Comparison of ENCODE assay signal across 1 cellular context in the genomic region with DNA sequence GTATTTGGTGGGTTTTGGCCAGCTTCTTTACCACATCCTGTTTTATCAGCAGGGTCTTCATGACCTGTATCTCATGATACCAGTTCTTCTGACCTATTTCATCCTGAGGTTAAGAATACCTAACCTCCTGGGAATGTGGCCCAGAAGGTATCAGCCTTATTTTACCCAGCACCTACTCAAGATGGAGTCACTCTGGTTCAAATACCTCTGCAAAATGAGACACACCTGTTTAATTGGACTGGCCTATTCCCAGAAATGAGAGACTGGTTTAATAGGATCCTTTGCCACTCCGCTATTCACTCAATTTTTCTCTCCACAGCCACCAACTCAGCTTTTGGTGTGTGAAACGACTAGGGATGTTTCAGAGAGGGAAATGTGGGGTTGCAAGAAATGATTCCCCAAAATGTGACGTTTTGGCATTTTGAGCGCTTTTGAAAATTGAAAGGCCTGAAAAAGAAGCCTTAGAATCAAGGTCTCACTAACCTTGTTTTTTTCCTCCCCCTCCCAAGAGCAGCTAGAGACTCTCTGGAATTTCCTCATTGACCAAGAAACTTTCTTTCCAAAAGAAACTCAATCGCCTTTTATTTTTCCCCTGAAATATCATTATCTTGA.
TF ChIP-seq lines count a peak whose summit lies in the region.

No MANE protein-coding gene starts in this region.

TF ChIP-seq in H1, 55 proteins besides CTCF, POLR2A, EP300 and RAD21:
- no peak for TF ChIP-seq CEBPB (IDR thresholded peaks at IDR 0.05; ENCODE audit: low read depth, low read length)
- no peak for TF ChIP-seq RBBP5 (IDR thresholded peaks at IDR 0.05; ENCODE audit: borderline replicate concordance, low read depth, low read length)
- TF ChIP-seq MAFK (IDR thresholded peaks at IDR 0.05; ENCODE audit: low read depth, low read length): no peak
- no peak for TF ChIP-seq BCL11A (IDR thresholded peaks at IDR 0.05; ENCODE audit: low read depth in 2 of 2, low read length in 2 of 2)
- TF ChIP-seq CREB1 (IDR thresholded peaks at IDR 0.05): no peak
- no peak for TF ChIP-seq KDM5A (IDR thresholded peaks at IDR 0.05; ENCODE audit: low read length)
- no peak for TF ChIP-seq SRF (IDR thresholded peaks at IDR 0.05; ENCODE audit: low read depth, low read length)
- TF ChIP-seq EGR1 (IDR thresholded peaks at IDR 0.05; ENCODE audit: borderline replicate concordance, low read depth, low read length): no peak
- no peak for TF ChIP-seq ASH2L (IDR thresholded peaks at IDR 0.05; ENCODE audit: low read length)
- TF ChIP-seq, protein P1, sequence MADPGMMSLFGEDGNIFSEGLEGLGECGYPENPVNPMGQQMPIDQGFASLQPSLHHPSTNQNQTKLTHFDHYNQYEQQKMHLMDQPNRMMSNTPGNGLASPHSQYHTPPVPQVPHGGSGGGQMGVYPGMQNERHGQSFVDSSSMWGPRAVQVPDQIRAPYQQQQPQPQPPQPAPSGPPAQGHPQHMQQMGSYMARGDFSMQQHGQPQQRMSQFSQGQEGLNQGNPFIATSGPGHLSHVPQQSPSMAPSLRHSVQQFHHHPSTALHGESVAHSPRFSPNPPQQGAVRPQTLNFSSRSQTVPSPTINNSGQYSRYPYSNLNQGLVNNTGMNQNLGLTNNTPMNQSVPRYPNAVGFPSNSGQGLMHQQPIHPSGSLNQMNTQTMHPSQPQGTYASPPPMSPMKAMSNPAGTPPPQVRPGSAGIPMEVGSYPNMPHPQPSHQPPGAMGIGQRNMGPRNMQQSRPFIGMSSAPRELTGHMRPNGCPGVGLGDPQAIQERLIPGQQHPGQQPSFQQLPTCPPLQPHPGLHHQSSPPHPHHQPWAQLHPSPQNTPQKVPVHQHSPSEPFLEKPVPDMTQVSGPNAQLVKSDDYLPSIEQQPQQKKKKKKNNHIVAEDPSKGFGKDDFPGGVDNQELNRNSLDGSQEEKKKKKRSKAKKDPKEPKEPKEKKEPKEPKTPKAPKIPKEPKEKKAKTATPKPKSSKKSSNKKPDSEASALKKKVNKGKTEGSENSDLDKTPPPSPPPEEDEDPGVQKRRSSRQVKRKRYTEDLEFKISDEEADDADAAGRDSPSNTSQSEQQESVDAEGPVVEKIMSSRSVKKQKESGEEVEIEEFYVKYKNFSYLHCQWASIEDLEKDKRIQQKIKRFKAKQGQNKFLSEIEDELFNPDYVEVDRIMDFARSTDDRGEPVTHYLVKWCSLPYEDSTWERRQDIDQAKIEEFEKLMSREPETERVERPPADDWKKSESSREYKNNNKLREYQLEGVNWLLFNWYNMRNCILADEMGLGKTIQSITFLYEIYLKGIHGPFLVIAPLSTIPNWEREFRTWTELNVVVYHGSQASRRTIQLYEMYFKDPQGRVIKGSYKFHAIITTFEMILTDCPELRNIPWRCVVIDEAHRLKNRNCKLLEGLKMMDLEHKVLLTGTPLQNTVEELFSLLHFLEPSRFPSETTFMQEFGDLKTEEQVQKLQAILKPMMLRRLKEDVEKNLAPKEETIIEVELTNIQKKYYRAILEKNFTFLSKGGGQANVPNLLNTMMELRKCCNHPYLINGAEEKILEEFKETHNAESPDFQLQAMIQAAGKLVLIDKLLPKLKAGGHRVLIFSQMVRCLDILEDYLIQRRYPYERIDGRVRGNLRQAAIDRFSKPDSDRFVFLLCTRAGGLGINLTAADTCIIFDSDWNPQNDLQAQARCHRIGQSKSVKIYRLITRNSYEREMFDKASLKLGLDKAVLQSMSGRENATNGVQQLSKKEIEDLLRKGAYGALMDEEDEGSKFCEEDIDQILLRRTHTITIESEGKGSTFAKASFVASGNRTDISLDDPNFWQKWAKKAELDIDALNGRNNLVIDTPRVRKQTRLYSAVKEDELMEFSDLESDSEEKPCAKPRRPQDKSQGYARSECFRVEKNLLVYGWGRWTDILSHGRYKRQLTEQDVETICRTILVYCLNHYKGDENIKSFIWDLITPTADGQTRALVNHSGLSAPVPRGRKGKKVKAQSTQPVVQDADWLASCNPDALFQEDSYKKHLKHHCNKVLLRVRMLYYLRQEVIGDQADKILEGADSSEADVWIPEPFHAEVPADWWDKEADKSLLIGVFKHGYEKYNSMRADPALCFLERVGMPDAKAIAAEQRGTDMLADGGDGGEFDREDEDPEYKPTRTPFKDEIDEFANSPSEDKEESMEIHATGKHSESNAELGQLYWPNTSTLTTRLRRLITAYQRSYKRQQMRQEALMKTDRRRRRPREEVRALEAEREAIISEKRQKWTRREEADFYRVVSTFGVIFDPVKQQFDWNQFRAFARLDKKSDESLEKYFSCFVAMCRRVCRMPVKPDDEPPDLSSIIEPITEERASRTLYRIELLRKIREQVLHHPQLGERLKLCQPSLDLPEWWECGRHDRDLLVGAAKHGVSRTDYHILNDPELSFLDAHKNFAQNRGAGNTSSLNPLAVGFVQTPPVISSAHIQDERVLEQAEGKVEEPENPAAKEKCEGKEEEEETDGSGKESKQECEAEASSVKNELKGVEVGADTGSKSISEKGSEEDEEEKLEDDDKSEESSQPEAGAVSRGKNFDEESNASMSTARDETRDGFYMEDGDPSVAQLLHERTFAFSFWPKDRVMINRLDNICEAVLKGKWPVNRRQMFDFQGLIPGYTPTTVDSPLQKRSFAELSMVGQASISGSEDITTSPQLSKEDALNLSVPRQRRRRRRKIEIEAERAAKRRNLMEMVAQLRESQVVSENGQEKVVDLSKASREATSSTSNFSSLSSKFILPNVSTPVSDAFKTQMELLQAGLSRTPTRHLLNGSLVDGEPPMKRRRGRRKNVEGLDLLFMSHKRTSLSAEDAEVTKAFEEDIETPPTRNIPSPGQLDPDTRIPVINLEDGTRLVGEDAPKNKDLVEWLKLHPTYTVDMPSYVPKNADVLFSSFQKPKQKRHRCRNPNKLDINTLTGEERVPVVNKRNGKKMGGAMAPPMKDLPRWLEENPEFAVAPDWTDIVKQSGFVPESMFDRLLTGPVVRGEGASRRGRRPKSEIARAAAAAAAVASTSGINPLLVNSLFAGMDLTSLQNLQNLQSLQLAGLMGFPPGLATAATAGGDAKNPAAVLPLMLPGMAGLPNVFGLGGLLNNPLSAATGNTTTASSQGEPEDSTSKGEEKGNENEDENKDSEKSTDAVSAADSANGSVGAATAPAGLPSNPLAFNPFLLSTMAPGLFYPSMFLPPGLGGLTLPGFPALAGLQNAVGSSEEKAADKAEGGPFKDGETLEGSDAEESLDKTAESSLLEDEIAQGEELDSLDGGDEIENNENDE (IDR thresholded peaks at IDR 0.05; ENCODE audit: insufficient replicate concordance, low read length): no peak
- no peak for TF ChIP-seq CBX5 (IDR thresholded peaks at IDR 0.05; ENCODE audit: low read depth, low read length)
- no peak for TF ChIP-seq SIX5 (IDR thresholded peaks at IDR 0.05; ENCODE audit: low read depth, low read length)
- TF ChIP-seq EZH2 (IDR thresholded peaks at IDR 0.05; ENCODE audit: low read depth, low read length, severe bottlenecking): no peak
- TF ChIP-seq TBP (IDR thresholded peaks at IDR 0.05; ENCODE audit: low read depth, low read length): no peak
- TF ChIP-seq GABPA (IDR thresholded peaks at IDR 0.05; ENCODE audit: borderline replicate concordance, insufficient read depth, low read length): no peak
- no peak for TF ChIP-seq TEAD4 (IDR thresholded peaks at IDR 0.05; ENCODE audit: low read depth, low read length)
- no peak for TF ChIP-seq SP2 (IDR thresholded peaks at IDR 0.05; ENCODE audit: low read length)
